ENCODE assay signal across 1 cellular context in the genomic region with DNA sequence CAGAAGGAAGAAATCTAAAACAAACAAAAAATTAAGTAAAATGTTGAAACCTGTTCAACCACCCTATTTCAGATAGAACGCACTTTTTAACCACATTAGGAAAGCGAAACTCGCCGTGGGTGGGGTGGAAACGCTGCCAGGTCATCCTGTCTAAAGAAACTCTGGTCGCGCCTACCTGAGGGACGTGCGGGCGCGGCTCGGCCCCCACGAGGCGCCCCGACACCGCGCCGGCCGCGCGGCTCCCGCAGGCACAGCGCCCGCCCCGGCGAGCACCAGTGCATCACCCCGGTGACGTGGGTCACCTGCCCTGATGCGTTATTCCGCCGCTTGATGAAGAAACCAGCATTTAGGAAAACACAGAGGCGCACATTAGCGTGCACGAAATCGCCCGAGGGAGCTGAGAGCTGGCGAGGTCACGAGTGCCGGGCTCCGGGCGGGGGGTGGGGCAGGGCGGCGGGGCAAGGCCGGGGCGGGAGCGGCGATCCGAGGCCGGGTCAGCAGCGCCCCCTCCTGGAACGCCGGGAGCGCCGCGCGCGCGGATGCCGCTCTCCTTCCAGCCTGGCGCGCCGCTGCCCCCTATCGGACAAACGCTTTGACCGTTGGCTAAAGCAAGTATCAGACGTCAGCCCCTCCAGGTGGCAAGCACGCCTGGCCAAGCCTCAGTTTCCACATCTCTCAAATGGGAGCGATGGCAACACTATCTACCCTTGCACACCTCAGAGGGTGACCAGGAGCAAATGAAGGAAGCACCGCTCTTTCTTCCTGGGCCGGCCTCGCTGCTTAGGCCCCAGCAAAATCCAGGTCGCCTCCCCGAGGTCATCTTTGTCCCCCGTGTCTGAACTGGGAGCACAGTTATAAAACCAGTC.
TF ChIP-seq lines count a peak whose summit lies in the region.

No MANE protein-coding gene starts in this region.

TF ChIP-seq in HepG2, 621 proteins besides CTCF, POLR2A, EP300 and RAD21 (continued from another document and continues in another):
- TF ChIP-seq MEIS2 (CRISPR knock-in tag; IDR thresholded peaks at IDR 0.05) = peak; percentile 22; the same call in 1 of the 2 replicates
- TF ChIP-seq, protein P1, sequence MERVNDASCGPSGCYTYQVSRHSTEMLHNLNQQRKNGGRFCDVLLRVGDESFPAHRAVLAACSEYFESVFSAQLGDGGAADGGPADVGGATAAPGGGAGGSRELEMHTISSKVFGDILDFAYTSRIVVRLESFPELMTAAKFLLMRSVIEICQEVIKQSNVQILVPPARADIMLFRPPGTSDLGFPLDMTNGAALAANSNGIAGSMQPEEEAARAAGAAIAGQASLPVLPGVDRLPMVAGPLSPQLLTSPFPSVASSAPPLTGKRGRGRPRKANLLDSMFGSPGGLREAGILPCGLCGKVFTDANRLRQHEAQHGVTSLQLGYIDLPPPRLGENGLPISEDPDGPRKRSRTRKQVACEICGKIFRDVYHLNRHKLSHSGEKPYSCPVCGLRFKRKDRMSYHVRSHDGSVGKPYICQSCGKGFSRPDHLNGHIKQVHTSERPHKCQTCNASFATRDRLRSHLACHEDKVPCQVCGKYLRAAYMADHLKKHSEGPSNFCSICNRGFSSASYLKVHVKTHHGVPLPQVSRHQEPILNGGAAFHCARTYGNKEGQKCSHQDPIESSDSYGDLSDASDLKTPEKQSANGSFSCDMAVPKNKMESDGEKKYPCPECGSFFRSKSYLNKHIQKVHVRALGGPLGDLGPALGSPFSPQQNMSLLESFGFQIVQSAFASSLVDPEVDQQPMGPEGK (CRISPR knock-in tag; IDR thresholded peaks at IDR 0.05) = peak; percentile 60; the same call in 1 of the 2 replicates
- TF ChIP-seq, protein P2, sequence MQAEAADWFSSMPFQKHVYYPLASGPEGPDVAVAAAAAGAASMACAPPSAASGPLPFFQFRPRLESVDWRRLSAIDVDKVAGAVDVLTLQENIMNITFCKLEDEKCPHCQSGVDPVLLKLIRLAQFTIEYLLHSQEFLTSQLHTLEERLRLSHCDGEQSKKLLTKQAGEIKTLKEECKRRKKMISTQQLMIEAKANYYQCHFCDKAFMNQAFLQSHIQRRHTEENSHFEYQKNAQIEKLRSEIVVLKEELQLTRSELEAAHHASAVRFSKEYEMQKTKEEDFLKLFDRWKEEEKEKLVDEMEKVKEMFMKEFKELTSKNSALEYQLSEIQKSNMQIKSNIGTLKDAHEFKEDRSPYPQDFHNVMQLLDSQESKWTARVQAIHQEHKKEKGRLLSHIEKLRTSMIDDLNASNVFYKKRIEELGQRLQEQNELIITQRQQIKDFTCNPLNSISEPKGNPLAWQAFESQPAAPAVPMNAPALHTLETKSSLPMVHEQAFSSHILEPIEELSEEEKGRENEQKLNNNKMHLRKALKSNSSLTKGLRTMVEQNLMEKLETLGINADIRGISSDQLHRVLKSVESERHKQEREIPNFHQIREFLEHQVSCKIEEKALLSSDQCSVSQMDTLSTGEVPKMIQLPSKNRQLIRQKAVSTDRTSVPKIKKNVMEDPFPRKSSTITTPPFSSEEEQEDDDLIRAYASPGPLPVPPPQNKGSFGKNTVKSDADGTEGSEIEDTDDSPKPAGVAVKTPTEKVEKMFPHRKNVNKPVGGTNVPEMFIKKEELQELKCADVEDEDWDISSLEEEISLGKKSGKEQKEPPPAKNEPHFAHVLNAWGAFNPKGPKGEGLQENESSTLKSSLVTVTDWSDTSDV (CRISPR knock-in tag; IDR thresholded peaks at IDR 0.05) = no peak
- no peak for TF ChIP-seq DMAP1 (CRISPR knock-in tag; IDR thresholded peaks at IDR 0.05)
- no peak for TF ChIP-seq ZKSCAN5 (CRISPR knock-in tag; IDR thresholded peaks at IDR 0.05)
- TF ChIP-seq KLF6 (CRISPR knock-in tag; IDR thresholded peaks at IDR 0.05) = no peak
- 0 out of 2 replicates have a peak, but pooled peaks have one; percentile 28 for TF ChIP-seq ZBTB34 (CRISPR knock-in tag; IDR thresholded peaks at IDR 0.05)
- TF ChIP-seq ZNF24 (IDR thresholded peaks at IDR 0.05) = no peak
- TF ChIP-seq CBX5 (CRISPR knock-in tag; IDR thresholded peaks at IDR 0.05; ENCODE audit: borderline replicate concordance) = peak; percentile 72; the same call in 1 of the 2 replicates
- no peak; the same call in 1 of the 2 replicates for TF ChIP-seq NFE2L2 (IDR thresholded peaks at IDR 0.05; ENCODE audit: low read length)
- TF ChIP-seq, protein P3, sequence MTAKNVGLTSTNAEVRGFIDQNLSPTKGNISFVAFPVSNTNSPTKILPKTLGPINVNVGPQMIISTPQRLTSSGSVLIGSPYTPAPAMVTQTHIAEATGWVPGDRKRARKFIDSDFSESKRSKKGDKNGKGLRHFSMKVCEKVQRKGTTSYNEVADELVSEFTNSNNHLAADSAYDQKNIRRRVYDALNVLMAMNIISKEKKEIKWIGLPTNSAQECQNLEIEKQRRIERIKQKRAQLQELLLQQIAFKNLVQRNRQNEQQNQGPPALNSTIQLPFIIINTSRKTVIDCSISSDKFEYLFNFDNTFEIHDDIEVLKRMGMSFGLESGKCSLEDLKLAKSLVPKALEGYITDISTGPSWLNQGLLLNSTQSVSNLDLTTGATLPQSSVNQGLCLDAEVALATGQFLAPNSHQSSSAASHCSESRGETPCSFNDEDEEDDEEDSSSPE (CRISPR knock-in tag; IDR thresholded peaks at IDR 0.05) = peak; percentile 77
- no peak for TF ChIP-seq NFRKB (IDR thresholded peaks at IDR 0.05)
- TF ChIP-seq ZMYM3 (CRISPR knock-in tag; IDR thresholded peaks at IDR 0.05) = peak; percentile 91
- no peak for TF ChIP-seq GTF2F1 (IDR thresholded peaks at IDR 0.05; ENCODE audit: low read length)
- TF ChIP-seq SPEN (CRISPR knock-in tag; IDR thresholded peaks at IDR 0.05; ENCODE audit: low read depth) = peak; percentile 35
- no peak for TF ChIP-seq LCORL (IDR thresholded peaks at IDR 0.05)
- peak; percentile 67; the same call in 1 of the 2 replicates for TF ChIP-seq LCORL (CRISPR knock-in tag; IDR thresholded peaks at IDR 0.05)
- TF ChIP-seq AKAP8 (CRISPR knock-in tag; IDR thresholded peaks at IDR 0.05) = no peak
- TF ChIP-seq ZBTB44 (CRISPR knock-in tag; IDR thresholded peaks at IDR 0.05) = no peak
- TF ChIP-seq PCBP1 (IDR thresholded peaks at IDR 0.05; ENCODE audit: borderline replicate concordance, low read depth, low read length) = no peak
- no peak for TF ChIP-seq ZBTB21 (CRISPR knock-in tag; IDR thresholded peaks at IDR 0.05)
- TF ChIP-seq SIX1 (CRISPR knock-in tag; IDR thresholded peaks at IDR 0.05; ENCODE audit: borderline replicate concordance) = no peak
- TF ChIP-seq U2AF2 (IDR thresholded peaks at IDR 0.05; ENCODE audit: low read depth, low read length) = no peak
- no peak for TF ChIP-seq HOXA5 (CRISPR knock-in tag; IDR thresholded peaks at IDR 0.05)
- TF ChIP-seq KDM5B (CRISPR knock-in tag; IDR thresholded peaks at IDR 0.05; ENCODE audit: borderline replicate concordance) = peak; percentile 51; the same call in 1 of the 2 replicates
- TF ChIP-seq ZSCAN25 (CRISPR knock-in tag; IDR thresholded peaks at IDR 0.05) = 0 out of 2 replicates have a peak, but pooled peaks have one; percentile 42
- no peak for TF ChIP-seq TSC22D2 (CRISPR knock-in tag; IDR thresholded peaks at IDR 0.05; ENCODE audit: borderline replicate concordance)
- TF ChIP-seq ZNF75D (CRISPR knock-in tag; IDR thresholded peaks at IDR 0.05; ENCODE audit: borderline replicate concordance) = no peak
- TF ChIP-seq CBX1 (IDR thresholded peaks at IDR 0.05; ENCODE audit: low read depth) = peak; percentile 29
- TF ChIP-seq SKI (IDR thresholded peaks at IDR 0.05; ENCODE audit: partially characterized antibody) = no peak
- TF ChIP-seq FOXJ3 (CRISPR knock-in tag; IDR thresholded peaks at IDR 0.05; ENCODE audit: borderline replicate concordance) = 0 out of 2 replicates have a peak, but pooled peaks have one; percentile 25
- no peak for TF ChIP-seq NR1H2 (CRISPR knock-in tag; IDR thresholded peaks at IDR 0.05; ENCODE audit: borderline replicate concordance, low read depth)
- TF ChIP-seq SP2 (CRISPR knock-in tag; IDR thresholded peaks at IDR 0.05) = no peak
- TF ChIP-seq ZFP91 (CRISPR knock-in tag; IDR thresholded peaks at IDR 0.05; ENCODE audit: borderline replicate concordance) = peak; percentile 78
- TF ChIP-seq, protein P4, sequence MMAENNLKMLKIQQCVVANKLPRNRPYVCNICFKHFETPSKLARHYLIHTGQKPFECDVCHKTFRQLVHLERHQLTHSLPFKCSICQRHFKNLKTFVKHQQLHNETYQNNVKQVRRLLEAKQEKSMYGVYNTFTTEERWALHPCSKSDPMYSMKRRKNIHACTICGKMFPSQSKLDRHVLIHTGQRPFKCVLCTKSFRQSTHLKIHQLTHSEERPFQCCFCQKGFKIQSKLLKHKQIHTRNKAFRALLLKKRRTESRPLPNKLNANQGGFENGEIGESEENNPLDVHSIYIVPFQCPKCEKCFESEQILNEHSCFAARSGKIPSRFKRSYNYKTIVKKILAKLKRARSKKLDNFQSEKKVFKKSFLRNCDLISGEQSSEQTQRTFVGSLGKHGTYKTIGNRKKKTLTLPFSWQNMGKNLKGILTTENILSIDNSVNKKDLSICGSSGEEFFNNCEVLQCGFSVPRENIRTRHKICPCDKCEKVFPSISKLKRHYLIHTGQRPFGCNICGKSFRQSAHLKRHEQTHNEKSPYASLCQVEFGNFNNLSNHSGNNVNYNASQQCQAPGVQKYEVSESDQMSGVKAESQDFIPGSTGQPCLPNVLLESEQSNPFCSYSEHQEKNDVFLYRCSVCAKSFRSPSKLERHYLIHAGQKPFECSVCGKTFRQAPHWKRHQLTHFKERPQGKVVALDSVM (CRISPR knock-in tag; IDR thresholded peaks at IDR 0.05) = no peak
- 0 out of 2 replicates have a peak, but pooled peaks have one; percentile 56 for TF ChIP-seq SIN3A (IDR thresholded peaks at IDR 0.05; ENCODE audit: borderline replicate concordance, low read depth, low read length)
- no peak for TF ChIP-seq MNT (IDR thresholded peaks at IDR 0.05)
- TF ChIP-seq, protein P5, sequence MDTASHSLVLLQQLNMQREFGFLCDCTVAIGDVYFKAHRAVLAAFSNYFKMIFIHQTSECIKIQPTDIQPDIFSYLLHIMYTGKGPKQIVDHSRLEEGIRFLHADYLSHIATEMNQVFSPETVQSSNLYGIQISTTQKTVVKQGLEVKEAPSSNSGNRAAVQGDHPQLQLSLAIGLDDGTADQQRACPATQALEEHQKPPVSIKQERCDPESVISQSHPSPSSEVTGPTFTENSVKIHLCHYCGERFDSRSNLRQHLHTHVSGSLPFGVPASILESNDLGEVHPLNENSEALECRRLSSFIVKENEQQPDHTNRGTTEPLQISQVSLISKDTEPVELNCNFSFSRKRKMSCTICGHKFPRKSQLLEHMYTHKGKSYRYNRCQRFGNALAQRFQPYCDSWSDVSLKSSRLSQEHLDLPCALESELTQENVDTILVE (CRISPR knock-in tag; IDR thresholded peaks at IDR 0.05) = no peak
- TF ChIP-seq ZBTB3 (CRISPR knock-in tag; IDR thresholded peaks at IDR 0.05; ENCODE audit: borderline replicate concordance, low read depth) = no peak; the same call in 1 of the 2 replicates
- no peak for TF ChIP-seq SP140L (CRISPR knock-in tag; IDR thresholded peaks at IDR 0.05; ENCODE audit: borderline replicate concordance)
- no peak for TF ChIP-seq FIP1L1 (IDR thresholded peaks at IDR 0.05; ENCODE audit: borderline replicate concordance, insufficient read depth, low read depth, low read length)
- no peak for TF ChIP-seq FOSL1 (CRISPR knock-in tag; IDR thresholded peaks at IDR 0.05; ENCODE audit: borderline replicate concordance)
- no peak for TF ChIP-seq BCL6 (CRISPR knock-in tag; IDR thresholded peaks at IDR 0.05)
- no peak for TF ChIP-seq BRD4 (CRISPR knock-in tag; IDR thresholded peaks at IDR 0.05)
- TF ChIP-seq IKZF1 (IDR thresholded peaks at IDR 0.05) = no peak
- TF ChIP-seq ZBTB20 (CRISPR knock-in tag; IDR thresholded peaks at IDR 0.05; ENCODE audit: borderline replicate concordance, low read depth) = no peak
- TF ChIP-seq REL (CRISPR knock-in tag; conservative IDR thresholded peaks at IDR 0.05) = no peak
- TF ChIP-seq ZNF331 (CRISPR knock-in tag; IDR thresholded peaks at IDR 0.05) = peak; percentile 30; the same call in 1 of the 2 replicates
- TF ChIP-seq JUN (CRISPR knock-in tag; IDR thresholded peaks at IDR 0.05) = no peak
